Comparison of ENCODE assay signal across 17 cellular contexts in the genomic region with DNA sequence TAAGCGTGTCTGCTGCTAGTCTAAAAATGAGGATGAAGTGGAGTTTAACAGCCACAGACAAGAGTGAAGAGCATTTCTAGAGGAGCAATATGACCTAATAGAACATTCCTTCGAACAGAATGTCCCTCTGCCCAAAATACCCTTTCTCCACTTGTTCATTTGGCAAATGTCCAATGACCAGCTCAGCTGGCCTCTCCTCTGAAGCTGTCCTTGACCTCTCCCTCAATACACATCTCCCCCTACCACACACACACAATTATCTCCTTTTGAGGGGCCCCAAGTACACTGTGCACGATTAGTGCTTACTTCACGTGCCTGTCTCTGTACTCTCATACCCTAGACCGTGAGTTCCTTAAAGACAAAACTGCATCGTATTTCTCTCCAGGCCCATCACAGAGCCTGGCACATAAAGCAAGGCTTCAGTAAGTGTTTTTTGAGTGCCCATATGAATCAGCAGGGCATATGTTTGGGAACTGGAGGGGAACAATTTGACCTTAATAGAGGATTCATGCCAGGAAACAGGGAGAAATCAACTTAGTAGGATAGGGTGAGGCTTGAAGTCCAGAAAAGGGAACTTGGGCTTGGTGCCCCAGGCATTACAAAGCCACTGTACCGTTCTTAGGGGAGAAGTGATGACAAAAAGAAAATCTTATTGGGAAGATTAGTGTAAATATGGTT. TPM values are rescaled to one million over a fixed set of nuclear protein-coding genes. Genes with fewer than 3 reads are reported as not detected.
DNase-seq lines count a peak whose midpoint lies in the region; ATAC-seq and TF ChIP-seq lines count a peak whose summit lies in the region.
"Had no signal": no experiment of that assay in that cellular context is flagged by ENCODE, and none has a peak within 500 bp of the region (broad histone marks: within the 10 kb centered on the region; RNA-seq: fewer than 3 reads in every experiment).

No MANE protein-coding gene starts in this region.

- H3K4me3 Mint-ChIP-seq in nephron, result peak overlapping the region in 1 of 3 experiments; percentile 31

- no peak for TF ChIP-seq POLR2A in vagina (IDR thresholded peaks at IDR 0.05)

- peaks cover 57% of the 10 kb centered on the region for H3K4me1 Mint-ChIP-seq in nephron

- H3K4me1 ChIP-seq in vagina, result peaks cover 9% of the 10 kb centered on the region

- no peaks in the 10 kb centered on the region for H3K36me3 Mint-ChIP-seq in nephron (ENCODE audit: low read depth)

- no peaks in the 10 kb centered on the region for H3K27me3 Mint-ChIP-seq in nephron (ENCODE audit: low read depth)

- peak; percentile 82 to 87 for ATAC-seq in left cardiac atrium
- ATAC-seq: Panc1 had no signal

- DNase-seq in NOMO-1 treated with DMSO at 0.1 percent for 48 hours (lab: John Stamatoyannopoulos, UW; ENCODE audit: unreplicated experiment), result peak; percentile 3
- DNase-seq in NOMO-1 treated with dmso at 0.1 percent for 144 hours (lab: John Stamatoyannopoulos, UW; ENCODE audit: unreplicated experiment), result no peak
- DNase-seq in left cardiac atrium, result no peak
- DNase-seq in vagina (ENCODE audit: extremely low spot score in 2 of 2), result no peak
- DNase-seq in NCI-H748 (lab: John Stamatoyannopoulos, UW; ENCODE audit: unreplicated experiment), result no peak
- no peak for DNase-seq in GM19240 (ENCODE audit: insufficient read length, low spot score)
- no peak for DNase-seq in SK-N-DZ (ENCODE audit: low spot score)
- DNase-seq: H7, Karpas-422, NCI-H1417, NCI-H2029, NCI-H226, NCI-H69, SHP77 treated with DMSO at 0.1 percent for 48 hours had no signal

- H3K9me3 ChIP-seq in vagina, result no peaks in the 10 kb centered on the region

- H3K36me3 ChIP-seq in vagina, result no peaks in the 10 kb centered on the region

- peak overlapping the region; percentile 12 to 87 (median 76) for H3K27ac Mint-ChIP-seq in nephron

- H3K27me3 ChIP-seq in vagina, result no peaks in the 10 kb centered on the region

- no peak overlapping the region for H3K4me3 ChIP-seq in vagina

- TF ChIP-seq CTCF in nephron (IDR thresholded peaks at IDR 0.05; ENCODE audit: unreplicated experiment in 3 of 3) (no peak), vagina (IDR thresholded peaks at IDR 0.05) (no peak)

- H3K27ac ChIP-seq in vagina, result peak overlapping the region; percentile 40
- H3K27ac ChIP-seq: C4-2B had no signal

- no peaks in the 10 kb centered on the region for H3K9me3 Mint-ChIP-seq in nephron

- intact Hi-C loops in left cardiac atrium (cut with DNase I) (loop anchor here in 1 of 2 donors (10.0 kb wide), 1 partner anchor 158 kb away; no protein-coding TSS in a partner anchor), vagina (cut with DNase I) (no loop called here)

RNA-seq across cellular contexts. Expression of gene NCAM1, which starts 18.1 kb away (rescaled TPM):
- 100 to 1,000 TPM; 147 to 150 TPM for total RNA-seq in left cardiac atrium
- 33.6 TPM for total RNA-seq in vagina
- polyA plus RNA-seq in SK-N-DZ (2014; cell fraction: cytosol; rRNA removed), result 23.3 and 34.2 TPM in 2 replicates
- polyA plus RNA-seq in SK-N-DZ (2014; cell fraction: nucleus; rRNA removed), result 25.5 and 50.4 TPM in 2 replicates
